Comparison of ENCODE assay signal across 1 cellular context in genomic region chr19:572891-573825, GRCh38.
TF ChIP-seq lines count a peak whose summit lies in the region.

No MANE protein-coding gene starts in this region.

TF ChIP-seq in K562, 482 proteins besides CTCF, POLR2A, EP300 and RAD21 (continued from another document and continues in another):
- TF ChIP-seq ZNF407 (IDR thresholded peaks at IDR 0.05; ENCODE audit: low read depth) = no peak
- TF ChIP-seq ZNF586 (CRISPR knock-in tag; conservative IDR thresholded peaks at IDR 0.05) = no peak
- no peak for TF ChIP-seq HBP1 (CRISPR knock-in tag; IDR thresholded peaks at IDR 0.05)
- peak; percentile 94 for TF ChIP-seq NFIC (IDR thresholded peaks at IDR 0.05)
- peak; percentile 9 for TF ChIP-seq PRDM10 (IDR thresholded peaks at IDR 0.05; ENCODE audit: partially characterized antibody)
- 0 out of 2 replicates have a peak, but pooled peaks have one; percentile 41 for TF ChIP-seq ZC3H4 (CRISPR knock-in tag; IDR thresholded peaks at IDR 0.05; ENCODE audit: borderline replicate concordance)
- TF ChIP-seq ARID4B (CRISPR knock-in tag; IDR thresholded peaks at IDR 0.05) = peak; percentile 43; the same call in 1 of the 2 replicates
- peak; percentile 45 for TF ChIP-seq PRPF4 (IDR thresholded peaks at IDR 0.05; ENCODE audit: insufficient read depth, low read depth, low read length, poor library complexity, severe bottlenecking)
- TF ChIP-seq GATA2 (CRISPR knock-in tag; IDR thresholded peaks at IDR 0.05) = no peak
- TF ChIP-seq NR2C2 (CRISPR knock-in tag; IDR thresholded peaks at IDR 0.05) = 0 out of 2 replicates have a peak, but pooled peaks have one; percentile 51
- TF ChIP-seq NR2C2 (tag; IDR thresholded peaks at IDR 0.05) = no peak
- TF ChIP-seq ETS1 (conservative IDR thresholded peaks at IDR 0.05; ENCODE audit: control insufficient read depth, low read depth, low read length) = 0 out of 2 replicates have a peak, but pooled peaks have one; percentile 28
- TF ChIP-seq ZMIZ1 (IDR thresholded peaks at IDR 0.05; ENCODE audit: low read depth in 2 of 2, low read length in 2 of 2) = no peak
- no peak for TF ChIP-seq ZNF311 (CRISPR knock-in tag; IDR thresholded peaks at IDR 0.05)
- TF ChIP-seq AFF4 (CRISPR knock-in tag; IDR thresholded peaks at IDR 0.05) = peak; percentile 67
- no peak for TF ChIP-seq ATF1 (CRISPR knock-in tag; IDR thresholded peaks at IDR 0.05)
- no peak for TF ChIP-seq ATF1 (tag; IDR thresholded peaks at IDR 0.05)
- no peak for TF ChIP-seq KDM2B (CRISPR knock-in tag; IDR thresholded peaks at IDR 0.05)
- no peak for TF ChIP-seq ZNF778 (CRISPR knock-in tag; IDR thresholded peaks at IDR 0.05)
- TF ChIP-seq ZKSCAN8 (CRISPR knock-in tag; IDR thresholded peaks at IDR 0.05) = no peak
- TF ChIP-seq EGR1 (conservative IDR thresholded peaks at IDR 0.05) = peak; percentile 81
